18 cellular contexts compared by ENCODE assay signal in genomic region chr1:109805486-109806180, GRCh38. TPM values are rescaled to one million over a fixed set of nuclear protein-coding genes. Genes with fewer than 3 reads are reported as not detected.
DNase-seq lines count a peak whose midpoint lies in the region; ATAC-seq, FAIRE-seq and TF ChIP-seq lines count a peak whose summit lies in the region.
"Had no signal": no experiment of that assay in that cellular context is flagged by ENCODE, and none has a peak within 500 bp of the region (broad histone marks: within the 10 kb centered on the region; RNA-seq: fewer than 3 reads in every experiment).

No MANE protein-coding gene starts in this region.

- TF ChIP-seq POLR2A in gastrocnemius medialis (IDR thresholded peaks at IDR 0.05): no peak
- no peak for TF ChIP-seq POLR2A in HepG2 (IDR thresholded peaks at IDR 0.05; ENCODE audit: insufficient read depth in 1 of 2, low read depth in 2 of 2, low read length in 2 of 2)

- FAIRE-seq in HepG2 (lab: Jason Lieb, UNC): no peak
- FAIRE-seq: D721Med had no signal

- WGBS in HepG2 (ENCODE audit: low lambda C conversion rate): 44% methylated on average over 8 of the region's 8 CpGs

- BruUV-seq in HepG2 (replicated peaks; lab: Mats Ljungman, UMichigan): no TSS peak

- POLR2A ChIA-PET in HepG2 (lab: Yijun Ruan, JAX): no interaction called here

- H2AFZ ChIP-seq in HepG2 (ENCODE audit: low read length): no peak overlapping the region

- H3K27me3 ChIP-seq in gastrocnemius medialis: no peaks in the 10 kb centered on the region
- H3K27me3 ChIP-seq in HepG2 (ENCODE audit: control insufficient read depth in 1 of 2, insufficient read depth in 2 of 2, low read length in 2 of 2): peaks cover 4 to 6% of the 10 kb centered on the region in 2 experiments; a peak in 2 of 5 replicates
- H3K27me3 ChIP-seq: body of pancreas had no signal

- no peaks in the 10 kb centered on the region for H4K20me1 ChIP-seq in HepG2 (ENCODE audit: insufficient read depth, low read length)

- H3K36me3 ChIP-seq in gastrocnemius medialis: no peaks in the 10 kb centered on the region
- H3K36me3 ChIP-seq in HepG2 (replicated peaks in 1 of 2; ENCODE audit: control insufficient read depth in 1 of 2, insufficient read depth in 2 of 2, low read length in 2 of 2): no peaks in the 10 kb centered on the region

- no peak overlapping the region for H3K4me3 ChIP-seq in astrocyte of the spinal cord (ENCODE audit: low read depth, low read length)
- no peak overlapping the region for H3K4me3 ChIP-seq in gastrocnemius medialis
- H3K4me3 ChIP-seq in HepG2 (replicated peaks in 1 of 3; ENCODE audit: insufficient read depth in 1 of 3, low read depth in 2 of 3, low read length in 3 of 3): no peak overlapping the region
- H3K4me3 ChIP-seq: body of pancreas had no signal

- H3K27ac ChIP-seq in gastrocnemius medialis (no peak overlapping the region), HepG2 (ENCODE audit: extremely low read length, insufficient read depth, low read length) (no peak overlapping the region)
- H3K27ac ChIP-seq: body of pancreas had no signal

- TF ChIP-seq CTCF in astrocyte of the spinal cord (IDR thresholded peaks at IDR 0.05; ENCODE audit: low read depth, low read length) (no peak), gastrocnemius medialis (IDR thresholded peaks at IDR 0.05 in 4 of 5, conservative IDR thresholded peaks at IDR 0.05 in 1 of 5) (no peak), HepG2 (CRISPR knock-in tag; IDR thresholded peaks at IDR 0.05) (no peak)

- ATAC-seq in gastrocnemius medialis (peak; percentile 75 to 77), GM19452 (IDR thresholded peaks at IDR 0.05; ENCODE audit: unreplicated experiment) (no peak), HepG2 (no peak)
- ATAC-seq: activated CD4-positive, CD25-positive, alpha-beta regulatory T cell treated with anti-CD3 and anti-CD28 coated beads, Interleukin-2, amount 50 U/mL, for 24 hours; body of pancreas had no signal

- H3K4me1 ChIP-seq in gastrocnemius medialis (peaks cover 11 to 12% of the 10 kb centered on the region in 2 donors), HepG2 (ENCODE audit: insufficient read depth, low read length) (no peaks in the 10 kb centered on the region)
- H3K4me1 ChIP-seq: body of pancreas had no signal

- H3K4me2 ChIP-seq in HepG2 (ENCODE audit: low read depth, low read length): no peak overlapping the region

- no peak for TF ChIP-seq RAD21 in HepG2 (CRISPR knock-in tag; IDR thresholded peaks at IDR 0.05)

- in situ Hi-C loops in astrocyte of the spinal cord (cut with HindIII; ENCODE audit: low sequenced_read_pairs) (no loop called here), gastrocnemius medialis (cut with MboI; ENCODE audit: low sequenced_read_pairs in 4 of 4) (no loop called here), HepG2 (cut with HindIII; ENCODE audit: extremely low pct_ligation_motif_present, low pct_unique_long_range_greater_than_20kb) (no loop called here)

- TF ChIP-seq EP300 in HepG2 (IDR thresholded peaks at IDR 0.05; ENCODE audit: low read depth in 2 of 2, low read length in 2 of 2): no peak
- TF ChIP-seq EP300 in HepG2 (CRISPR knock-in tag; IDR thresholded peaks at IDR 0.05; ENCODE audit: borderline replicate concordance): no peak

- intact Hi-C loops in gastrocnemius medialis (cut with DNase I; ENCODE audit: low total_unique reads) (no loop called here), HepG2 (cut with micrococcal nuclease; ENCODE audit: unreplicated experiment) (no loop called here)

- no peak overlapping the region for H3K9ac ChIP-seq in HepG2 (ENCODE audit: insufficient read depth, low read depth, low read length)

- H3K9me3 ChIP-seq in gastrocnemius medialis (no peaks in the 10 kb centered on the region), HepG2 (ENCODE audit: low read length) (no peaks in the 10 kb centered on the region)
- H3K9me3 ChIP-seq: body of pancreas had no signal

- H3K79me2 ChIP-seq in HepG2 (ENCODE audit: insufficient read depth, low read length): no peaks in the 10 kb centered on the region

- CTCF ChIA-PET in HepG2 (lab: Yijun Ruan, JAX; ENCODE audit: low intra/inter-chr PET ratio, low total read pairs): no interaction called here

- peak; percentile 11 for DNase-seq in activated CD4-positive, CD25-positive, alpha-beta regulatory T cell treated with anti-CD3 and anti-CD28 coated beads, Interleukin-2, amount 50 U/mL, for 72 hours
- DNase-seq in activated CD4-positive, CD25-positive, alpha-beta regulatory T cell (lab: John Stamatoyannopoulos, UW): no peak
- DNase-seq in NCI-H146 treated with DMSO at 0.1 percent for 48 hours (lab: John Stamatoyannopoulos, UW; ENCODE audit: unreplicated experiment) (peak; percentile 66), astrocyte of the spinal cord (ENCODE audit: low read depth, low spot score) (peak; percentile 32), gastrocnemius medialis (no peak), CD1c-positive myeloid dendritic cell (ENCODE audit: extremely low spot score) (no peak), HepG2 (ENCODE audit: low spot score) (no peak)
- DNase-seq: ACHN; body of pancreas; NCI-H345; occipital lobe; stimulated activated CD4-positive, alpha-beta T cell treated with anti-CD3 and anti-CD28 coated beads, Interleukin-12 subunit alpha, Interleukin-12 subunit beta, amount 100 ng/mL, for 4 hours; T-helper 1 cell had no signal

TF ChIP-seq in HepG2, 621 proteins besides CTCF, POLR2A, EP300 and RAD21 (continues in another document):
- TF ChIP-seq ZNF432 (CRISPR knock-in tag; IDR thresholded peaks at IDR 0.05; ENCODE audit: borderline replicate concordance) (no peak), ZNF121 (CRISPR knock-in tag; IDR thresholded peaks at IDR 0.05) (no peak), YEATS2 (CRISPR knock-in tag; IDR thresholded peaks at IDR 0.05; ENCODE audit: borderline replicate concordance) (no peak), SETDB1 (CRISPR knock-in tag; IDR thresholded peaks at IDR 0.05; ENCODE audit: borderline replicate concordance) (no peak), ETV5 (CRISPR knock-in tag; IDR thresholded peaks at IDR 0.05; ENCODE audit: borderline replicate concordance) (no peak), TBX3 (IDR thresholded peaks at IDR 0.05; ENCODE audit: borderline replicate concordance) (no peak), ZC3H4 (CRISPR knock-in tag; IDR thresholded peaks at IDR 0.05; ENCODE audit: borderline replicate concordance) (no peak), CBX1 (IDR thresholded peaks at IDR 0.05; ENCODE audit: low read depth) (no peak), HDAC6 (IDR thresholded peaks at IDR 0.05; ENCODE audit: low read depth, low read length) (no peak), ZNF616 (CRISPR knock-in tag; IDR thresholded peaks at IDR 0.05; ENCODE audit: low read depth) (no peak), PBX2 (CRISPR knock-in tag; IDR thresholded peaks at IDR 0.05) (no peak)

RNA-seq across cellular contexts. Expression of gene EPS8L3, which starts 41.9 kb away (rescaled TPM):
- 1 to 10 TPM in 1 of 4 donors, not detected in 3; 1.4 TPM for total RNA-seq in gastrocnemius medialis
- 7.6 and 18.2 TPM in 2 replicates for total RNA-seq in HepG2 (2016; rRNA removed; fragmentation: Illumina TruSeq; extraction: Trizol)
- total RNA-seq in HepG2 (2016; cell fraction: cytosol; rRNA removed; fragmentation: Illumina TruSeq; extraction: Trizol; ENCODE audit: low read depth): 3.1 and 3.5 TPM in 2 replicates
- total RNA-seq in HepG2 (2016; cell fraction: insoluble cytoplasmic fraction; rRNA removed; fragmentation: Illumina TruSeq; extraction: Trizol): 6.3 and 18.1 TPM in 2 replicates
- 4.6 and 5.1 TPM in 2 replicates for total RNA-seq in HepG2 (2016; cell fraction: membrane; rRNA removed; fragmentation: Illumina TruSeq; extraction: Trizol)
- 21.5 and 27.6 TPM in 2 replicates for total RNA-seq in HepG2 (2016; cell fraction: nucleus; rRNA removed; fragmentation: Illumina TruSeq; extraction: Trizol)
- polyA plus RNA-seq in HepG2 (2011; rRNA removed): 106 and 127 TPM in 2 replicates
- polyA plus RNA-seq in HepG2 (2011; cell fraction: cytosol; rRNA removed): 24.6 and 30.4 TPM in 2 replicates
- 854 and 1,047 TPM in 2 replicates for polyA plus RNA-seq in HepG2 (2011; cell fraction: nucleus; rRNA removed)
- polyA plus RNA-seq in HepG2 (2012): 79.1 and 95.8 TPM in 2 replicates
- 3.0 and 3.7 TPM in 2 replicates for polyA plus RNA-seq in HepG2 (2016; cell fraction: cytosol; fragmentation: Illumina TruSeq; extraction: Trizol; ENCODE audit: low read depth)
- polyA plus RNA-seq in HepG2 (2016; cell fraction: insoluble cytoplasmic fraction; fragmentation: Illumina TruSeq; extraction: Trizol; ENCODE audit: low read depth): 11.9 and 13.8 TPM in 2 replicates
- 4.6 and 5.0 TPM in 2 replicates for polyA plus RNA-seq in HepG2 (2016; cell fraction: membrane; fragmentation: Illumina TruSeq; extraction: Trizol; ENCODE audit: low read depth)
- 139 and 140 TPM in 2 replicates for polyA plus RNA-seq in HepG2 (2016; cell fraction: nucleus; fragmentation: Illumina TruSeq; extraction: Trizol; ENCODE audit: insufficient read depth, low read depth)
- 2.2 and 43.5 TPM in 2 replicates for polyA minus RNA-seq in HepG2 (2011; rRNA and poly(A)+ RNA removed; ENCODE audit: low replicate concordance)
- polyA minus RNA-seq in HepG2 (2011; cell fraction: cytosol; rRNA and poly(A)+ RNA removed): 15.7 and 17.0 TPM in 2 replicates
- 107 and 127 TPM in 2 replicates for polyA minus RNA-seq in HepG2 (2011; cell fraction: nucleus; rRNA and poly(A)+ RNA removed)
- total RNA-seq: lung microvascular endothelial cell, MCF 10A, occipital lobe had no signal

Comparison
In these comparisons a context has a peak if more than half of its experiments do, and no peak if none do; other contexts are left out.
1. DNase-seq: peak in activated CD4-positive, CD25-positive, alpha-beta regulatory T cell treated with anti-CD3 and anti-CD28 coated beads, Interleukin-2, amount 50 U/mL, for 72 hours (single experiment), NCI-H146 treated with DMSO at 0.1 percent for 48 hours (single experiment) and astrocyte of the spinal cord (single experiment); none in activated CD4-positive, CD25-positive, alpha-beta regulatory T cell (0 of 4), gastrocnemius medialis (0 of 2), CD1c-positive myeloid dendritic cell (single experiment) and HepG2 (single experiment).
2. ATAC-seq: peak in gastrocnemius medialis (2 of 2); none in GM19452 (single experiment) and HepG2 (single experiment).